ENCODE assay signal across 12 cellular contexts in the genomic region with DNA sequence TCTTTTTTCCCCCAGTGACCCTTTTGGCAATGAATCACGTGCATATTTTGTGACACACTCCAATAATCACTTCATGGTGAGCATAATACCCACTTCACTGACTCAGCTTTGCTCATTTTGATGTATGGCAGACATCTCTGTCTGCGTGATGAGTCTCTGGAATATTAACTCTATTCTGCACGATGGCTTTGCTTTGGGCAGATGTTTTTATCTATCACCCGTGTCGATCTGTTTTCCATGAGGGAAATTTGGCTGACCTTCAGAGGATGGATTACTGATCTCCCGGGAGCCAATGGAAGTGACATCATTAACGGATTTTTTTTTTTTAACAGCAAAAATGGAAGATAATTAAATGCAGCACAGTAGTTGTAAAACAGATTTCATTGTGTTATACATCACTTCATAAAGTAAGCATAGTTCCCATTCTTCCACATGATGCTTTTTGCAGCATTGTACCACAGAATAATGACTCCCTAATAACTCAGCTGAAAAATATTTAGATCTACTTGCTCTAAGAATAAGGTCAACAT. TPM values are rescaled to one million over a fixed set of nuclear protein-coding genes. Genes with fewer than 3 reads are reported as not detected.
DNase-seq lines count a peak whose midpoint lies in the region; ATAC-seq and TF ChIP-seq lines count a peak whose summit lies in the region.
"Had no signal": no experiment of that assay in that cellular context is flagged by ENCODE, and none has a peak within 500 bp of the region (broad histone marks: within the 10 kb centered on the region; RNA-seq: fewer than 3 reads in every experiment).

No MANE protein-coding gene starts in this region.

- H3K9me3 Mint-ChIP-seq in effector memory CD8-positive, alpha-beta T cell: no peaks in the 10 kb centered on the region
- H3K9me3 Mint-ChIP-seq in activated CD8-positive, alpha-beta memory T cell treated with anti-CD3 and anti-CD28 coated beads, Interleukin-2, amount 10 ng/mL, durations not matched to agents 7 days and 5 days (ENCODE audit: low read depth): peaks cover 3% of the 10 kb centered on the region
- H3K9me3 Mint-ChIP-seq: activated T-cell treated with anti-CD3 and anti-CD28 coated beads, Interleukin-2, amount 50 U/mL, for 4 hours had no signal

- CTCF ChIA-PET in activated CD8-positive, alpha-beta memory T cell treated with anti-CD3 and anti-CD28 coated beads, Interleukin-2, amount 10 ng/mL, durations not matched to agents 7 days and 5 days (lab: Charles Lee): no interaction called here

- peak; percentile 33 for DNase-seq in DMS53 (lab: John Stamatoyannopoulos, UW)
- no peak for DNase-seq in DMS53 treated with DMSO at 0.1 percent for 48 hours (lab: John Stamatoyannopoulos, UW; ENCODE audit: unreplicated experiment)
- peak; percentile 69 for DNase-seq in MG63
- no peak for DNase-seq in effector memory CD8-positive, alpha-beta T cell
- no peak for DNase-seq in sigmoid colon
- no peak for DNase-seq in activated CD8-positive, alpha-beta memory T cell treated with anti-CD3 and anti-CD28 coated beads, Interleukin-2, amount 10 ng/mL, durations not matched to agents 7 days and 5 days
- no peak for DNase-seq in Right ventricle myocardium inferior (ENCODE audit: missing footprints)
- DNase-seq in activated effector memory CD4-positive, alpha-beta T cell treated with Interleukin-2 at 50 U/mL for 16 hours: no peak
- DNase-seq: activated T-cell treated with anti-CD3 and anti-CD28 coated beads, Interleukin-2, amount 50 U/mL, for 4 hours; NCI-H510A had no signal

- 78 to 80% methylated on average over 7 of the region's 7 CpGs for WGBS in sigmoid colon, 2 donors

- H3K27ac Mint-ChIP-seq in effector memory CD8-positive, alpha-beta T cell: peak overlapping the region; percentile 84 to 97
- H3K27ac Mint-ChIP-seq in activated CD8-positive, alpha-beta memory T cell treated with anti-CD3 and anti-CD28 coated beads, Interleukin-2, amount 10 ng/mL, durations not matched to agents 7 days and 5 days: no peak overlapping the region

- peaks cover 62% of the 10 kb centered on the region for H3K36me3 Mint-ChIP-seq in effector memory CD8-positive, alpha-beta T cell (ENCODE audit: insufficient read depth)
- peaks cover 56% of the 10 kb centered on the region for H3K36me3 Mint-ChIP-seq in activated CD8-positive, alpha-beta memory T cell treated with anti-CD3 and anti-CD28 coated beads, Interleukin-2, amount 10 ng/mL, durations not matched to agents 7 days and 5 days

- H3K27ac ChIP-seq in sigmoid colon: peak overlapping the region in 3 of 4 donors; percentile 11 to 67 (median 55)
- H3K27ac ChIP-seq: 22Rv1 had no signal

- no peaks in the 10 kb centered on the region for H3K9me3 ChIP-seq in MG63
- H3K9me3 ChIP-seq in sigmoid colon: no peaks in the 10 kb centered on the region

- peaks cover 61 to 75% of the 10 kb centered on the region in 2 donors for H3K4me1 Mint-ChIP-seq in effector memory CD8-positive, alpha-beta T cell (ENCODE audit: low read depth in 2 of 2)
- H3K4me1 Mint-ChIP-seq in activated CD8-positive, alpha-beta memory T cell treated with anti-CD3 and anti-CD28 coated beads, Interleukin-2, amount 10 ng/mL, durations not matched to agents 7 days and 5 days: peaks cover 35% of the 10 kb centered on the region

- H3K27me3 ChIP-seq in MG63: no peaks in the 10 kb centered on the region
- no peaks in the 10 kb centered on the region for H3K27me3 ChIP-seq in sigmoid colon

- H3K4me3 ChIP-seq in MG63: no peak overlapping the region
- no peak overlapping the region for H3K4me3 ChIP-seq in sigmoid colon

- H3K4me1 ChIP-seq in sigmoid colon: peaks cover 0 to 61% (median 54%) of the 10 kb centered on the region in 4 donors

- intact Hi-C loops in sigmoid colon (cut with DNase I) (no loop called here), Right ventricle myocardium inferior (cut with DNase I) (no loop called here)

- H3K4me3 Mint-ChIP-seq in effector memory CD8-positive, alpha-beta T cell: peak overlapping the region; percentile 17 to 46
- H3K4me3 Mint-ChIP-seq in activated CD8-positive, alpha-beta memory T cell treated with anti-CD3 and anti-CD28 coated beads, Interleukin-2, amount 10 ng/mL, durations not matched to agents 7 days and 5 days: no peak overlapping the region
- H3K4me3 Mint-ChIP-seq: activated T-cell treated with anti-CD3 and anti-CD28 coated beads, Interleukin-2, amount 50 U/mL, for 4 hours had no signal

- TF ChIP-seq EP300 in sigmoid colon (IDR thresholded peaks at IDR 0.05): no peak

- TF ChIP-seq POLR2A in sigmoid colon (IDR thresholded peaks at IDR 0.05): no peak

- H3K27me3 Mint-ChIP-seq in effector memory CD8-positive, alpha-beta T cell: no peaks in the 10 kb centered on the region
- H3K27me3 Mint-ChIP-seq in activated CD8-positive, alpha-beta memory T cell treated with anti-CD3 and anti-CD28 coated beads, Interleukin-2, amount 10 ng/mL, durations not matched to agents 7 days and 5 days: no peaks in the 10 kb centered on the region

- peaks cover 45% of the 10 kb centered on the region for H3K36me3 ChIP-seq in MG63
- H3K36me3 ChIP-seq in sigmoid colon: peaks cover 0 to 35% (median 18%) of the 10 kb centered on the region in 4 donors

- ATAC-seq in effector memory CD8-positive, alpha-beta T cell (replicated peaks): no peak
- no peak for ATAC-seq in activated CD8-positive, alpha-beta memory T cell treated with anti-CD3 and anti-CD28 coated beads, Interleukin-2, amount 10 ng/mL, durations not matched to agents 7 days and 5 days
- no peak for ATAC-seq in Right ventricle myocardium inferior
- ATAC-seq: activated T-cell treated with anti-CD3 and anti-CD28 coated beads, Interleukin-2, amount 50 U/mL, for 4 hours; sciatic nerve had no signal

- TF ChIP-seq CTCF in sigmoid colon (IDR thresholded peaks at IDR 0.05): no peak

RNA-seq across cellular contexts. Expression of gene CDC42EP3, which starts 29.8 kb away (rescaled TPM):
- 24.1 and 32.4 TPM in 2 replicates for total RNA-seq in MG63 (2014; rRNA removed; shearing (Covaris generic); ENCODE audit: low replicate concordance)
- total RNA-seq in sigmoid colon (10 to 100 TPM; 41.1 to 84.5 (median 44.8) TPM), Right ventricle myocardium inferior (91.3 TPM)
- polyA plus RNA-seq in sigmoid colon: 10 to 100 TPM; 10.9 to 20.4 (median 11.8) TPM
- total RNA-seq in activated CD8-positive, alpha-beta memory T cell treated with anti-CD3 and anti-CD28 coated beads, Interleukin-2, amount 10 ng/mL, durations not matched to agents 7 days and 5 days: 10 to 100 TPM; 27.6 to 32.5 TPM

Comparison
In these comparisons a context has a peak if more than half of its experiments do, and no peak if none do; other contexts are left out.
1. DNase-seq: peak in DMS53 (single experiment) and MG63 (single experiment); none in DMS53 treated with DMSO at 0.1 percent for 48 hours (single experiment), effector memory CD8-positive, alpha-beta T cell (0 of 3), sigmoid colon (single experiment), activated CD8-positive, alpha-beta memory T cell treated with anti-CD3 and anti-CD28 coated beads, Interleukin-2, amount 10 ng/mL, durations not matched to agents 7 days and 5 days (single experiment), Right ventricle myocardium inferior (single experiment) and activated effector memory CD4-positive, alpha-beta T cell treated with Interleukin-2 at 50 U/mL for 16 hours (single experiment).